In the genomic region with DNA sequence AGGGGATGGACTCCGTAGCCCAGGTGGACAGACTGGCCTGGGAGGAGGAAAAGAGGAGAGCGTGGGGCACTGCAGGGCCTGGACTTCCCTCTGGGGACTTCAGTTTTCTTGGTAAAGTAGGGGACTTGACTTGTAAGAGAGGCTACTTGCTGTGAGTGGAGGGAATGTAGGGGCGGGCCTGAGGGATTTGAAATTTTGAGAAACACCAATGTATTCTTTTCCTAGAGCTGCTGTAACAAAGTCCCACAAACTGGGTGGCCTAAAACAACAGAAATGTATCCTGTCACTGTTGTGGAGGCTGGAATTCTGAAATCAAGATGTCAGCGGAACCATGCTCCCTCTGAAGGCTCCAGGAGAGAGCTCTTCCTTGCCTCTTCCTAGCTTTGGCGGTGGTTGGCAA, we compare ENCODE assay signal across 16 cellular contexts. TPM values are rescaled to one million over a fixed set of nuclear protein-coding genes. Genes with fewer than 3 reads are reported as not detected.
A peak's percentile ranks its signal among the peaks of the same experiment; 100 is the strongest.
DNase-seq lines count a peak whose midpoint lies in the region; ATAC-seq and TF ChIP-seq lines count a peak whose summit lies in the region.
"Had no signal": no experiment of that assay in that cellular context is flagged by ENCODE, and none has a peak within 500 bp of the region (broad histone marks: within the 10 kb centered on the region; RNA-seq: fewer than 3 reads in every experiment).

No MANE protein-coding gene starts in this region.

- peak overlapping the region; percentile 43 for H3K27ac Mint-ChIP-seq in MCF 10A (ENCODE audit: low read depth, unreplicated experiment)
- H3K27ac Mint-ChIP-seq: memory B cell had no signal

- no peak overlapping the region for H3K4me3 Mint-ChIP-seq in MCF 10A (ENCODE audit: unreplicated experiment)
- H3K4me3 Mint-ChIP-seq: memory B cell had no signal

- H3K4me1 ChIP-seq in mammary epithelial cell (ENCODE audit: insufficient read depth, low read length) (peaks cover 41% of the 10 kb centered on the region), left ventricle myocardium inferior (peaks cover 67% of the 10 kb centered on the region), trophoblast cell (ENCODE audit: control insufficient read depth in 1 of 2, insufficient read depth in 2 of 2, low read length in 2 of 2) (peaks cover 22 to 26% of the 10 kb centered on the region in 2 experiments), Karpas-422 (ENCODE audit: low read length) (peaks cover 20% of the 10 kb centered on the region)

- CTCF ChIA-PET in MCF 10A (lab: Yijun Ruan, JAX) = no interaction called here
- CTCF ChIA-PET in mammary epithelial cell (lab: Charles Lee; ENCODE audit: low non-redundant PET) = no interaction called here

- H3K9ac ChIP-seq in mammary epithelial cell (ENCODE audit: insufficient read depth, low read length) (no peak overlapping the region), trophoblast cell (ENCODE audit: low read length) (no peak overlapping the region), Karpas-422 (ENCODE audit: low read length) (no peak overlapping the region)

- ATAC-seq in GM18505 (IDR thresholded peaks at IDR 0.05; ENCODE audit: unreplicated experiment) (no peak), GM21737 (IDR thresholded peaks at IDR 0.05; ENCODE audit: unreplicated experiment) (no peak), GM18868 (IDR thresholded peaks at IDR 0.05; ENCODE audit: unreplicated experiment) (no peak)

- H3K4ac ChIP-seq in trophoblast cell (ENCODE audit: low read depth, low read length) = no peak overlapping the region

- no peak overlapping the region for H4K8ac ChIP-seq in trophoblast cell (ENCODE audit: low read depth, low read length)

- POLR2A ChIA-PET in MCF 10A (lab: Yijun Ruan, JAX) = no interaction called here

- DNase-seq in MCF 10A (ENCODE audit: unreplicated experiment) = no peak
- no peak for DNase-seq in mammary epithelial cell
- no peak for DNase-seq in left ventricle myocardium inferior
- DNase-seq in trophoblast cell = no peak
- DNase-seq in Karpas-422 = no peak
- DNase-seq: activated CD4-positive, alpha-beta T cell treated with anti-CD3 and anti-CD28 coated beads for 1 hour; activated CD8-positive, alpha-beta memory T cell treated with anti-CD3 and anti-CD28 coated beads, Interleukin-2, amount 50 U/mL, for 48 hours; activated naive CD4-positive, alpha-beta T cell treated with anti-CD3 and anti-CD28 coated beads, Interleukin-2, amount 50 U/mL, for 16 hours; COR-L47; GF-D8; NCI-H1092 treated with DMSO at 0.1 percent for 48 hours had no signal

- H3K9me3 Mint-ChIP-seq in MCF 10A (ENCODE audit: unreplicated experiment) = no peaks in the 10 kb centered on the region
- H3K9me3 Mint-ChIP-seq: memory B cell had no signal

- H3K79me2 ChIP-seq in mammary epithelial cell (ENCODE audit: insufficient read depth, low read length) (no peaks in the 10 kb centered on the region), trophoblast cell (ENCODE audit: control insufficient read depth, insufficient read depth, low read length, poor library complexity) (no peaks in the 10 kb centered on the region), Karpas-422 (ENCODE audit: low read length) (no peaks in the 10 kb centered on the region)

- TF ChIP-seq POLR2A in GM18505 (IDR thresholded peaks at IDR 0.05; ENCODE audit: borderline replicate concordance, extremely low read depth, insufficient read depth, insufficient read length) = no peak

- H3K4me3 ChIP-seq in mammary epithelial cell (replicated peaks in 1 of 3; ENCODE audit: insufficient read depth in 1 of 3, low read depth in 2 of 3, low read length in 3 of 3) (no peak overlapping the region), left ventricle myocardium inferior (peak overlapping the region; percentile 57), trophoblast cell (ENCODE audit: low read depth, low read length) (no peak overlapping the region), Karpas-422 (ENCODE audit: low read length) (no peak overlapping the region)

- H3K18ac ChIP-seq in trophoblast cell (ENCODE audit: low read length) = no peak overlapping the region

- H4K12ac ChIP-seq in trophoblast cell (ENCODE audit: low read depth, low read length) = no peak overlapping the region

- H3K36me3 Mint-ChIP-seq in MCF 10A (ENCODE audit: insufficient read depth, unreplicated experiment) = no peaks in the 10 kb centered on the region
- H3K36me3 Mint-ChIP-seq: memory B cell had no signal

- dilution Hi-C loops in mammary epithelial cell (cut with HindIII; ENCODE audit: low sequenced_read_pairs) = no loop called here

- TF ChIP-seq CTCF in MCF 10A (IDR thresholded peaks at IDR 0.05; ENCODE audit: unreplicated experiment) (no peak), mammary epithelial cell (conservative IDR thresholded peaks at IDR 0.05 in 1 of 2, IDR thresholded peaks at IDR 0.05 in 1 of 2; ENCODE audit: extremely low read depth in 1 of 2, insufficient read depth in 1 of 2, low read depth in 1 of 2, low read length in 2 of 2) (no peak), left ventricle myocardium inferior (IDR thresholded peaks at IDR 0.05; ENCODE audit: borderline replicate concordance) (no peak)

- H4K91ac ChIP-seq in trophoblast cell (ENCODE audit: low read depth, low read length) = peak overlapping the region; percentile 28

- no peak overlapping the region for H2AFZ ChIP-seq in mammary epithelial cell (ENCODE audit: low read depth, low read length)
- H2AFZ ChIP-seq in trophoblast cell (ENCODE audit: insufficient read depth, low read length, poor library complexity) = no peak overlapping the region
- no peak overlapping the region for H2AFZ ChIP-seq in Karpas-422 (ENCODE audit: low read length)

- peaks cover 14% of the 10 kb centered on the region for H3K79me1 ChIP-seq in trophoblast cell (ENCODE audit: low read length)

- H2BK5ac ChIP-seq in trophoblast cell (ENCODE audit: low read depth, low read length, poor library complexity) = no peak overlapping the region

- H3K4me2 ChIP-seq in mammary epithelial cell (ENCODE audit: insufficient read depth, low read depth, low read length) (no peak overlapping the region), trophoblast cell (ENCODE audit: low read length) (no peak overlapping the region), Karpas-422 (ENCODE audit: low read depth, low read length, poor library complexity, severe bottlenecking) (no peak overlapping the region)

- no peak overlapping the region for H3K14ac ChIP-seq in trophoblast cell (ENCODE audit: low read length)

- H3K23ac ChIP-seq in trophoblast cell (ENCODE audit: low read length) = no peak overlapping the region

- no peaks in the 10 kb centered on the region for H4K20me1 ChIP-seq in mammary epithelial cell (ENCODE audit: insufficient read depth, low read length)
- no peaks in the 10 kb centered on the region for H4K20me1 ChIP-seq in Karpas-422 (ENCODE audit: insufficient read depth, low read depth, low read length)

- WGBS in mammary epithelial cell (ENCODE audit: low coverage, missing lambda C conversion rate) = 100% methylated on average over 4 of the region's 5 CpGs
- WGBS in trophoblast cell (ENCODE audit: extremely low coverage, insufficient coverage, insufficient read length) = no CpG with 5 or more reads among the region's 5 CpGs

- H2AK5ac ChIP-seq in trophoblast cell (ENCODE audit: low read length) = no peak overlapping the region

- intact Hi-C loops in MCF 10A (cut with micrococcal nuclease) (no loop called here), mammary epithelial cell (cut with micrococcal nuclease) (loop anchor here (2.0 kb wide), 1 partner anchor 49 kb away; no protein-coding TSS in a partner anchor), left ventricle myocardium inferior (cut with micrococcal nuclease) (loop anchor here (10.0 kb wide), 1 partner anchor 83 kb away; no protein-coding TSS in a partner anchor)

- in situ Hi-C loops in mammary epithelial cell (cut with MboI; ENCODE audit: low sequenced_read_pairs in 2 of 2) = no loop called here

- no peaks in the 10 kb centered on the region for H3K9me2 ChIP-seq in Karpas-422 (replicated peaks; ENCODE audit: insufficient read depth, low read length)

- H2BK12ac ChIP-seq in trophoblast cell (ENCODE audit: low read length) = peak overlapping the region; percentile 34

- H3K27me3 Mint-ChIP-seq in MCF 10A (ENCODE audit: insufficient read depth, unreplicated experiment) = no peaks in the 10 kb centered on the region

- H3K27me3 ChIP-seq in mammary epithelial cell (ENCODE audit: insufficient read depth, low read length) = no peaks in the 10 kb centered on the region
- no peaks in the 10 kb centered on the region for H3K27me3 ChIP-seq in left ventricle myocardium inferior (ENCODE audit: low read depth)
- no peaks in the 10 kb centered on the region for H3K27me3 ChIP-seq in trophoblast cell (ENCODE audit: insufficient read depth, low read length)
- H3K27me3 ChIP-seq in Karpas-422 (ENCODE audit: low read length) = no peaks in the 10 kb centered on the region

- BruUV-seq in MCF 10A (replicated peaks; lab: Mats Ljungman, UMichigan) (no TSS peak), mammary epithelial cell (replicated peaks; lab: Mats Ljungman, UMichigan) (no TSS peak)

- H3K4me1 Mint-ChIP-seq in MCF 10A (ENCODE audit: insufficient read depth, unreplicated experiment) = peaks cover 51% of the 10 kb centered on the region

- peak overlapping the region; percentile 20 for H2BK120ac ChIP-seq in trophoblast cell (ENCODE audit: insufficient read depth, low read length, poor library complexity)

- H3K9me3 ChIP-seq in mammary epithelial cell (replicated peaks; ENCODE audit: insufficient read depth, low read length) (no peaks in the 10 kb centered on the region), left ventricle myocardium inferior (replicated peaks) (no peaks in the 10 kb centered on the region), trophoblast cell (ENCODE audit: insufficient read depth, low read depth, low read length) (no peaks in the 10 kb centered on the region), Karpas-422 (ENCODE audit: low read length) (no peaks in the 10 kb centered on the region)

- H3K27ac ChIP-seq in mammary epithelial cell (ENCODE audit: insufficient read depth, low read depth, low read length) = no peak overlapping the region
- peak overlapping the region; percentile 89 for H3K27ac ChIP-seq in left ventricle myocardium inferior (replicated peaks)
- no peak overlapping the region for H3K27ac ChIP-seq in trophoblast cell (ENCODE audit: low read depth, low read length)
- H3K27ac ChIP-seq in Karpas-422 (ENCODE audit: low read length) = no peak overlapping the region
- H3K27ac ChIP-seq: 22Rv1 had no signal

- no peaks in the 10 kb centered on the region for H3K36me3 ChIP-seq in mammary epithelial cell (ENCODE audit: insufficient read depth, low read length)
- H3K36me3 ChIP-seq in left ventricle myocardium inferior = no peaks in the 10 kb centered on the region
- no peaks in the 10 kb centered on the region for H3K36me3 ChIP-seq in trophoblast cell (ENCODE audit: control insufficient read depth in 1 of 2, insufficient read depth in 2 of 2, low read length in 2 of 2)
- 0 out of 2 replicates have a peak, but pooled peaks cover 5% of the 10 kb centered on the region for H3K36me3 ChIP-seq in Karpas-422 (ENCODE audit: insufficient read depth, low read length)

RNA-seq across cellular contexts. Expression of a gene that starts 5.8 kb away (rescaled TPM):
- total RNA-seq in MCF 10A (2022) (8.6 and 10.3 TPM in 2 replicates), mammary epithelial cell (10 to 100 TPM; 24.8 to 33.8 TPM), left ventricle myocardium inferior (105 TPM)
- 19.8 TPM for polyA plus RNA-seq in mammary epithelial cell
- 106 TPM for polyA minus RNA-seq in mammary epithelial cell
- 59.6 and 62.6 TPM in 2 replicates for polyA plus RNA-seq in trophoblast cell (2013)
- total RNA-seq in Karpas-422 (2014; rRNA removed; shearing (Covaris generic); ENCODE audit: low replicate concordance) = 57.3 and 57.9 TPM in 2 replicates
